In the genomic region with DNA sequence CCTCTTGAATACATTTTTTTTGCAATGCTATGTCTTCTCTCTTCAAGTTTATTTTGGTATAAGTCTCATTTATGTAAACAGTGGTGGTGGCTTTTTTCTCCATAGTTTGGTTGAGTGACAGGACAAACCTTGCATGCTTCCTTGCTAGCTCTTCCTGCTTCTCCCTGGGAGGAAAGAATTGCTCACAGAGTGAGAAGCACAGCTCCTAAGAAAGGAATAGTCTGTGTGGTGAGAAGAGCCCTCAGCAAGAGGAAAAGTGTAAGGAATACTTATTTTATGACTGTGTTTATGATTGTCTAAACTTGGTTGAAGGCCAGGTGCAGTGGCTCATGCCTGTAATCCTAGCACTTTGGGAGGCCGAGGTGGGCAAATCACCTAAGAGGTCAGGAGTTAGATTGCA, we compare ENCODE assay signal across 22 cellular contexts. TPM values are rescaled to one million over a fixed set of nuclear protein-coding genes. Genes with fewer than 3 reads are reported as not detected.
"Had no signal": no experiment of that assay in that cellular context is flagged by ENCODE, and none has a peak within 500 bp of the region (broad histone marks: within the 10 kb centered on the region; RNA-seq: fewer than 3 reads in every experiment).

No MANE protein-coding gene starts in this region.

- H3K4me3 Mint-ChIP-seq: effector memory CD8-positive, alpha-beta T cell; mesothelial cell of epicardium; nephron progenitor cell had no signal

- H3K4me3 ChIP-seq: adrenal gland, esophagus squamous epithelium, lower lobe of right lung, thyroid gland had no signal

- H3K27ac ChIP-seq: adrenal gland, esophagus squamous epithelium, lower lobe of right lung, thyroid gland, WERI-Rb-1 had no signal

- H3K9me3 Mint-ChIP-seq: activated naive CD4-positive, alpha-beta T cell treated with anti-CD3 and anti-CD28 coated beads, Interleukin-2, amount 50 U/mL, for 72 hours; effector memory CD8-positive, alpha-beta T cell; nephron progenitor cell had no signal

- H3K27me3 ChIP-seq: thyroid gland had no signal

- H3K36me3 ChIP-seq: adrenal gland, esophagus squamous epithelium, lower lobe of right lung, thyroid gland, WERI-Rb-1 had no signal

- H3K9me3 ChIP-seq: esophagus squamous epithelium, lower lobe of right lung, thyroid gland had no signal

- H3K36me3 Mint-ChIP-seq: activated naive CD4-positive, alpha-beta T cell treated with anti-CD3 and anti-CD28 coated beads, Interleukin-2, amount 50 U/mL, for 72 hours; mesothelial cell of epicardium had no signal

- H3K4me1 ChIP-seq: adrenal gland, esophagus squamous epithelium, lower lobe of right lung, thyroid gland had no signal

- H3K27ac Mint-ChIP-seq: activated naive CD4-positive, alpha-beta T cell treated with anti-CD3 and anti-CD28 coated beads, Interleukin-2, amount 50 U/mL, for 72 hours; effector memory CD8-positive, alpha-beta T cell; mesothelial cell of epicardium; nephron progenitor cell; progenitor cell of endocrine pancreas had no signal

- DNase-seq: activated CD4-positive, alpha-beta T cell treated with anti-CD3 and anti-CD28 coated beads for 1 hour; activated CD4-positive, alpha-beta T cell treated with anti-CD3 and anti-CD28 coated beads, Interleukin-2, amount 50 U/mL, for 48 hours; activated gamma-delta T cell treated with Interleukin-2 at 50 U/mL for 16 hours; adrenal gland; effector memory CD8-positive, alpha-beta T cell; esophagus squamous epithelium; left cardiac atrium; lower lobe of right lung; nephron progenitor cell; stimulated activated CD4-positive, alpha-beta T cell treated with anti-CD3 and anti-CD28 coated beads, Interleukin-2, amount 100 ng/mL, for 24 hours; stimulated activated naive CD4-positive, alpha-beta T cell treated with Interleukin-2 at 50 U/mL for 16 hours; T-helper 2 cell; thyroid gland; WERI-Rb-1 had no signal

RNA-seq across cellular contexts. Expression of gene CCDC175, which starts 11.5 kb away (rescaled TPM):
- total RNA-seq: activated naive CD4-positive, alpha-beta T cell treated with anti-CD3 and anti-CD28 coated beads, Interleukin-2, amount 50 U/mL, for 72 hours; chondrocyte; dermis microvascular lymphatic vessel endothelial cell; esophagus squamous epithelium; left cardiac atrium; myocyte; omental fat pad had no signal
- polyA plus RNA-seq: urinary bladder had no signal
